ENCODE assay signal across 11 cellular contexts in genomic region chr3:138786788-138787276, GRCh38. TPM values are rescaled to one million over a fixed set of nuclear protein-coding genes. Genes with fewer than 3 reads are reported as not detected.
DNase-seq lines count a peak whose midpoint lies in the region; ATAC-seq and TF ChIP-seq lines count a peak whose summit lies in the region.
"Had no signal": no experiment of that assay in that cellular context is flagged by ENCODE, and none has a peak within 500 bp of the region (broad histone marks: within the 10 kb centered on the region; RNA-seq: fewer than 3 reads in every experiment).

No MANE protein-coding gene starts in this region.

- in situ Hi-C loops in brain microvascular endothelial cell (cut with HindIII; ENCODE audit: low pct_ligation_motif_present, low sequenced_read_pairs): no loop called here

- peak overlapping the region in 8 of 11 experiments; percentile 35 to 81 (median 74); a peak in 14 of 22 replicates for H3K27ac ChIP-seq in BLaER1 treated with 17β-estradiol and CSF1 and Interleukin-3, amounts not matched to agents 10 nM and 100 nM
- H3K27ac ChIP-seq in brain microvascular endothelial cell (no peak overlapping the region), lower lobe of right lung (peak overlapping the region; percentile 52)
- H3K27ac ChIP-seq: psoas muscle had no signal

- H3K4me3 ChIP-seq in BLaER1 treated with 17β-estradiol and CSF1 and Interleukin-3, amounts not matched to agents 10 nM and 100 nM: no peak overlapping the region
- H3K4me3 ChIP-seq in brain microvascular endothelial cell (ENCODE audit: low read depth, low read length): no peak overlapping the region
- no peak overlapping the region for H3K4me3 ChIP-seq in lower lobe of right lung
- H3K4me3 ChIP-seq: psoas muscle had no signal

- ATAC-seq in lower lobe of right lung (peak; percentile 75 to 81), HG03442 (IDR thresholded peaks at IDR 0.05; ENCODE audit: unreplicated experiment) (no peak), GM19467 (IDR thresholded peaks at IDR 0.05; ENCODE audit: unreplicated experiment) (no peak)

- H4K20me1 ChIP-seq in BLaER1 treated with 17β-estradiol and CSF1 and Interleukin-3, amounts not matched to agents 10 nM and 100 nM: 0 out of 22 replicates have a peak, but pooled peaks cover 0 to 5% (median 0%) of the 10 kb centered on the region in 11 experiments

- peaks cover 0 to 30% (median 8%) of the 10 kb centered on the region in 10 experiments; a peak in 10 of 20 replicates for H3K4me1 ChIP-seq in BLaER1 treated with 17β-estradiol and CSF1 and Interleukin-3, amounts not matched to agents 10 nM and 100 nM
- H3K4me1 ChIP-seq in lower lobe of right lung: peaks cover 10% of the 10 kb centered on the region

- intact Hi-C loops in lower lobe of right lung (cut with DNase I): no loop called here

- peaks cover 11 to 47% (median 21%) of the 10 kb centered on the region in 11 experiments; a peak in 19 of 22 replicates for H3K36me3 ChIP-seq in BLaER1 treated with 17β-estradiol and CSF1 and Interleukin-3, amounts not matched to agents 10 nM and 100 nM
- no peaks in the 10 kb centered on the region for H3K36me3 ChIP-seq in brain microvascular endothelial cell (replicated peaks)
- H3K36me3 ChIP-seq in lower lobe of right lung: no peaks in the 10 kb centered on the region

- peak overlapping the region in 5 of 11 experiments; percentile 55 to 67 (median 58); a peak in 10 of 22 replicates for H3K9ac ChIP-seq in BLaER1 treated with 17β-estradiol and CSF1 and Interleukin-3, amounts not matched to agents 10 nM and 100 nM

- TF ChIP-seq CTCF in brain microvascular endothelial cell (IDR thresholded peaks at IDR 0.05; ENCODE audit: low read depth, low read length, missing control alignments) (no peak), lower lobe of right lung (IDR thresholded peaks at IDR 0.05) (no peak)

- H3K9me3 ChIP-seq in BLaER1 treated with 17β-estradiol and CSF1 and Interleukin-3, amounts not matched to agents 10 nM and 100 nM (replicated peaks in 1 of 11): peaks cover 0 to 23% (median 14%) of the 10 kb centered on the region in 11 experiments; a peak in 20 of 22 replicates
- no peaks in the 10 kb centered on the region for H3K9me3 ChIP-seq in lower lobe of right lung
- H3K9me3 ChIP-seq: psoas muscle had no signal

- H3K4me2 ChIP-seq in BLaER1 treated with 17β-estradiol and CSF1 and Interleukin-3, amounts not matched to agents 10 nM and 100 nM: peak overlapping the region in 5 of 11 experiments; percentile 13 to 79 (median 58); a peak in 8 of 22 replicates

- no peaks in the 10 kb centered on the region for H3K27me3 ChIP-seq in BLaER1 treated with 17β-estradiol and CSF1 and Interleukin-3, amounts not matched to agents 10 nM and 100 nM
- H3K27me3 ChIP-seq in brain microvascular endothelial cell (replicated peaks): no peaks in the 10 kb centered on the region
- H3K27me3 ChIP-seq in lower lobe of right lung (ENCODE audit: low read depth): no peaks in the 10 kb centered on the region

- DNase-seq in LHCN-M2 (ENCODE audit: low read depth) (peak; percentile 42), brain microvascular endothelial cell (peak; percentile 55), lower lobe of right lung (no peak), cortex of kidney (lab: John Stamatoyannopoulos, UW) (no peak), hypothalamus (lab: John Stamatoyannopoulos, UW) (no peak)
- DNase-seq: activated CD8-positive, alpha-beta memory T cell treated with anti-CD3 and anti-CD28 coated beads for 24 hours; NCI-H446; psoas muscle had no signal

RNA-seq across cellular contexts. Expression of gene PIK3CB, which starts 47.9 kb away (rescaled TPM):
- 6.6 and 10.2 TPM in 2 replicates for total RNA-seq in LHCN-M2 (2014; rRNA removed)
- 8.7 TPM for polyA plus RNA-seq in LHCN-M2 (2012)
- 44.6 TPM for total RNA-seq in lower lobe of right lung

Comparison
In these comparisons a context has a peak if more than half of its experiments do, and no peak if none do; other contexts are left out.
1. DNase-seq: peak in LHCN-M2 (single experiment) and brain microvascular endothelial cell (single experiment); none in lower lobe of right lung (single experiment), cortex of kidney (single experiment) and hypothalamus (0 of 51).
2. ATAC-seq: peak in lower lobe of right lung (2 of 2); none in HG03442 (single experiment) and GM19467 (single experiment).